ENCODE assay signal across 8 cellular contexts in genomic region chr3:195657475-195658372, GRCh38.
DNase-seq lines count a peak whose midpoint lies in the region; ATAC-seq, FAIRE-seq and TF ChIP-seq lines count a peak whose summit lies in the region.
"Not testable (repeated sequence)": the region's sequence is repeated elsewhere in the genome, so short reads cannot be mapped to it uniquely, and the experiment has no call there.

No MANE protein-coding gene starts in this region.

- not testable (repeated sequence) for H4K20me1 ChIP-seq in OCI-LY1 (ENCODE audit: insufficient read depth, low read length); H1 (replicated peaks in 1 of 2; ENCODE audit: control insufficient read depth in 1 of 2, insufficient read depth in 2 of 2, low read length in 2 of 2); HepG2 (ENCODE audit: insufficient read depth, low read length)

- TF ChIP-seq RAD21 in H1 (IDR thresholded peaks at IDR 0.05 in 1 of 2, conservative IDR thresholded peaks at IDR 0.05 in 1 of 2; ENCODE audit: low read depth in 2 of 2, low read length in 2 of 2); HepG2 (CRISPR knock-in tag; IDR thresholded peaks at IDR 0.05): not testable (repeated sequence)

- H3K79me1 ChIP-seq in H1 (ENCODE audit: low read depth, low read length): not testable (repeated sequence)

- not testable (repeated sequence) for H4K91ac ChIP-seq in H1 (replicated peaks; ENCODE audit: insufficient read length, low read length)

- H3K4me2 ChIP-seq in OCI-LY1 (ENCODE audit: low read length) (peak overlapping the region; percentile 90), HepG2 (ENCODE audit: low read depth, low read length) (peak overlapping the region; percentile 71)
- not testable (repeated sequence) for H3K4me2 ChIP-seq in H1 (ENCODE audit: insufficient read depth in 1 of 2, low read depth in 2 of 2, low read length in 2 of 2)

- H2AK5ac ChIP-seq in H1 (ENCODE audit: low read depth, low read length): not testable (repeated sequence)

- 18% methylated on average over 12 of the region's 99 CpGs; no CpG with 5 or more reads in 1 of the 2 experiments for WGBS in H1 (ENCODE audit: extremely low coverage in 1 of 2, insufficient coverage in 1 of 2, insufficient read length in 1 of 2, insufficient replicate concordance in 2 of 2, low coverage in 1 of 2, low lambda C conversion rate in 2 of 2, missing lambda C conversion rate in 1 of 2), 2 experiments
- WGBS in HepG2 (ENCODE audit: low lambda C conversion rate): 0% methylated on average over 3 of the region's 99 CpGs

- TF ChIP-seq EP300 in H1 (IDR thresholded peaks at IDR 0.05; ENCODE audit: borderline replicate concordance in 1 of 2, low read depth in 2 of 2, low read length in 2 of 2); HepG2 (IDR thresholded peaks at IDR 0.05; ENCODE audit: low read depth in 2 of 2, low read length in 2 of 2); HepG2 (CRISPR knock-in tag; IDR thresholded peaks at IDR 0.05; ENCODE audit: borderline replicate concordance): not testable (repeated sequence)

- BruUV-seq in HepG2 (replicated peaks; lab: Mats Ljungman, UMichigan): not testable (repeated sequence)

- not testable (repeated sequence) for H3K9me2 ChIP-seq in OCI-LY1 (ENCODE audit: low read depth, low read length)

- peak; percentile 94 for DNase-seq in activated T-cell treated with anti-CD3 and anti-CD28 coated beads for 48 hours (ENCODE audit: low read depth)
- DNase-seq in H1 (ENCODE audit: low read depth in 1 of 2, low spot score in 2 of 2): peak in 1 of 2 experiments; percentile 86
- peak; percentile 36 for DNase-seq in HepG2 (ENCODE audit: low spot score)
- DNase-seq in upper lobe of right lung: peak; percentile 94

- H3F3A ChIP-seq in OCI-LY1 (ENCODE audit: insufficient read depth, low read length): not testable (repeated sequence)

- intact Hi-C loops in HepG2 (cut with micrococcal nuclease; ENCODE audit: unreplicated experiment); upper lobe of right lung (cut with DNase I): not testable (repeated sequence)

- H3K23me2 ChIP-seq in H1 (ENCODE audit: low read depth, low read length): not testable (repeated sequence)

- H2BK15ac ChIP-seq in H1 (ENCODE audit: low read length): not testable (repeated sequence)

- not testable (repeated sequence) for H3K23ac ChIP-seq in H1 (ENCODE audit: insufficient read length)

- H2BK120ac ChIP-seq in H1 (replicated peaks; ENCODE audit: low read depth, low read length): not testable (repeated sequence)

- CTCF ChIA-PET in H1 (lab: Charles Lee; ENCODE audit: partially characterized antibody); HepG2 (lab: Yijun Ruan, JAX; ENCODE audit: low intra/inter-chr PET ratio, low total read pairs): not testable (repeated sequence)

- not testable (repeated sequence) for H3K14ac ChIP-seq in H1 (ENCODE audit: insufficient read length)

- H2BK12ac ChIP-seq in H1 (ENCODE audit: low read depth, low read length): not testable (repeated sequence)

- H3K9ac ChIP-seq in OCI-LY1 (ENCODE audit: low read length) (peak overlapping the region; percentile 89), HepG2 (ENCODE audit: insufficient read depth, low read depth, low read length) (peak overlapping the region; percentile 62), skeletal muscle tissue (ENCODE audit: low read depth in 1 of 3, low read length in 3 of 3) (peak overlapping the region; percentile 68 to 79 (median 75))
- not testable (repeated sequence) for H3K9ac ChIP-seq in H1 (replicated peaks in 1 of 4; ENCODE audit: extremely low read depth in 1 of 4, low read depth in 3 of 4, low read length in 3 of 4)

- H3K56ac ChIP-seq in H1 (replicated peaks; ENCODE audit: insufficient read length, low read depth, low read length): not testable (repeated sequence)

- H3K27me3 ChIP-seq in OCI-LY1 (ENCODE audit: insufficient read depth, low read length); H1 (replicated peaks in 1 of 4; ENCODE audit: control insufficient read depth in 3 of 4, extremely low read depth in 1 of 4, insufficient read depth in 3 of 4, low read length in 3 of 4); HepG2 (ENCODE audit: control insufficient read depth in 1 of 2, insufficient read depth in 2 of 2, low read length in 2 of 2); skeletal muscle tissue (ENCODE audit: control insufficient read depth in 3 of 3, insufficient read depth in 3 of 3, low read length in 3 of 3); upper lobe of right lung: not testable (repeated sequence)

- ATAC-seq in GM18868 (IDR thresholded peaks at IDR 0.05; ENCODE audit: unreplicated experiment): peak; percentile 85
- ATAC-seq in HG02885 (IDR thresholded peaks at IDR 0.05; ENCODE audit: poor library complexity, unreplicated experiment): peak; percentile 84
- peak; percentile 79 for ATAC-seq in HepG2
- ATAC-seq in upper lobe of right lung: peak; percentile 95

- not testable (repeated sequence) for TF ChIP-seq CTCF in OCI-LY1 (IDR thresholded peaks at IDR 0.05; ENCODE audit: low read length); H1 (IDR thresholded peaks at IDR 0.05; ENCODE audit: control extremely low read depth in 1 of 3, insufficient read depth in 1 of 3, low read depth in 1 of 3, low read length in 3 of 3); HepG2 (CRISPR knock-in tag; IDR thresholded peaks at IDR 0.05); upper lobe of right lung (IDR thresholded peaks at IDR 0.05)

- not testable (repeated sequence) for H3K18ac ChIP-seq in H1 (ENCODE audit: extremely low read depth, low read length)

- not testable (repeated sequence) for H3K27ac ChIP-seq in OCI-LY1 (ENCODE audit: low read depth, low read length, poor library complexity, severe bottlenecking); H1 (ENCODE audit: low read depth, low read length); HepG2 (ENCODE audit: extremely low read length, insufficient read depth, low read length)
- peak overlapping the region; percentile 58 for H3K27ac ChIP-seq in skeletal muscle tissue (ENCODE audit: low read depth, low read length)
- peak overlapping the region; percentile 83 for H3K27ac ChIP-seq in upper lobe of right lung

- not testable (repeated sequence) for H4K5ac ChIP-seq in H1 (ENCODE audit: insufficient read length, low read depth, low read length)

- not testable (repeated sequence) for TF ChIP-seq POLR2A in H1 (IDR thresholded peaks at IDR 0.05; ENCODE audit: control extremely low read depth in 1 of 2, low read depth in 2 of 2, low read length in 2 of 2)
- peak in 1 of 2 experiments; percentile 64; a peak in 2 of 4 replicates for TF ChIP-seq POLR2A in HepG2 (IDR thresholded peaks at IDR 0.05; ENCODE audit: insufficient read depth in 1 of 2, low read depth in 2 of 2, low read length in 2 of 2)

- H2BK5ac ChIP-seq in H1 (ENCODE audit: low read depth, low read length): not testable (repeated sequence)

- not testable (repeated sequence) for H2BK20ac ChIP-seq in H1 (ENCODE audit: low read length)

- not testable (repeated sequence) for H3K4ac ChIP-seq in H1 (replicated peaks; ENCODE audit: insufficient read length, low read depth, low read length)

- in situ Hi-C loops in HepG2 (cut with HindIII; ENCODE audit: extremely low pct_ligation_motif_present, low pct_unique_long_range_greater_than_20kb): not testable (repeated sequence)

- POLR2A ChIA-PET in H1 (lab: Charles Lee; ENCODE audit: partially characterized antibody); HepG2 (lab: Yijun Ruan, JAX): not testable (repeated sequence)

- H3K4me3 ChIP-seq in OCI-LY1 (ENCODE audit: low read depth, low read length, poor library complexity, severe bottlenecking) (peak overlapping the region; percentile 75), H1 (ENCODE audit: extremely low read depth in 1 of 4, insufficient read depth in 2 of 4, low read depth in 3 of 4, low read length in 4 of 4) (peak overlapping the region in 3 of 4 experiments; percentile 30 to 50 (median 33); a peak in 6 of 8 replicates), HepG2 (replicated peaks in 1 of 3; ENCODE audit: insufficient read depth in 1 of 3, low read depth in 2 of 3, low read length in 3 of 3) (peak overlapping the region; percentile 54 to 65 (median 64); a peak in 5 of 6 replicates), skeletal muscle tissue (ENCODE audit: low read length in 3 of 3) (peak overlapping the region; percentile 58 to 65 (median 64)), upper lobe of right lung (peak overlapping the region; percentile 71)

- not testable (repeated sequence) for H3K79me2 ChIP-seq in OCI-LY1 (ENCODE audit: insufficient read depth, low read length); H1 (ENCODE audit: control insufficient read depth in 1 of 2, insufficient read depth in 2 of 2, low read length in 2 of 2); HepG2 (ENCODE audit: insufficient read depth, low read length)

- not testable (repeated sequence) for H3K4me1 ChIP-seq in OCI-LY1 (ENCODE audit: insufficient read depth, low read length, severe bottlenecking); H1 (replicated peaks in 1 of 4; ENCODE audit: control insufficient read depth in 3 of 4, insufficient read depth in 4 of 4, low read length in 3 of 4); HepG2 (ENCODE audit: insufficient read depth, low read length); skeletal muscle tissue (ENCODE audit: control insufficient read depth in 3 of 3, insufficient read depth in 3 of 3, low read length in 3 of 3); upper lobe of right lung

- H4K8ac ChIP-seq in H1 (ENCODE audit: extremely low read depth, insufficient read depth, low read length): not testable (repeated sequence)

- not testable (repeated sequence) for FAIRE-seq in H1 (lab: Jason Lieb, UNC); HepG2 (lab: Jason Lieb, UNC)

- not testable (repeated sequence) for H2AFZ ChIP-seq in OCI-LY1 (ENCODE audit: low read length); H1 (ENCODE audit: low read length); HepG2 (ENCODE audit: low read length)

- H3K36me3 ChIP-seq in OCI-LY1 (ENCODE audit: insufficient read depth, low read length); H1 (ENCODE audit: control insufficient read depth in 2 of 4, insufficient read depth in 4 of 4, low read length in 3 of 4); HepG2 (replicated peaks in 1 of 2; ENCODE audit: control insufficient read depth in 1 of 2, insufficient read depth in 2 of 2, low read length in 2 of 2); skeletal muscle tissue (ENCODE audit: control insufficient read depth in 3 of 3, insufficient read depth in 3 of 3, low read length in 3 of 3); upper lobe of right lung: not testable (repeated sequence)

- not testable (repeated sequence) for H3K9me3 ChIP-seq in OCI-LY1 (ENCODE audit: low read length); H1 (ENCODE audit: insufficient read depth in 2 of 2, low read depth in 1 of 2, low read length in 1 of 2); HepG2 (ENCODE audit: low read length); skeletal muscle tissue (ENCODE audit: control insufficient read depth in 3 of 3, low read length in 3 of 3); upper lobe of right lung
